ENCODE assay signal across 8 cellular contexts in the genomic region with DNA sequence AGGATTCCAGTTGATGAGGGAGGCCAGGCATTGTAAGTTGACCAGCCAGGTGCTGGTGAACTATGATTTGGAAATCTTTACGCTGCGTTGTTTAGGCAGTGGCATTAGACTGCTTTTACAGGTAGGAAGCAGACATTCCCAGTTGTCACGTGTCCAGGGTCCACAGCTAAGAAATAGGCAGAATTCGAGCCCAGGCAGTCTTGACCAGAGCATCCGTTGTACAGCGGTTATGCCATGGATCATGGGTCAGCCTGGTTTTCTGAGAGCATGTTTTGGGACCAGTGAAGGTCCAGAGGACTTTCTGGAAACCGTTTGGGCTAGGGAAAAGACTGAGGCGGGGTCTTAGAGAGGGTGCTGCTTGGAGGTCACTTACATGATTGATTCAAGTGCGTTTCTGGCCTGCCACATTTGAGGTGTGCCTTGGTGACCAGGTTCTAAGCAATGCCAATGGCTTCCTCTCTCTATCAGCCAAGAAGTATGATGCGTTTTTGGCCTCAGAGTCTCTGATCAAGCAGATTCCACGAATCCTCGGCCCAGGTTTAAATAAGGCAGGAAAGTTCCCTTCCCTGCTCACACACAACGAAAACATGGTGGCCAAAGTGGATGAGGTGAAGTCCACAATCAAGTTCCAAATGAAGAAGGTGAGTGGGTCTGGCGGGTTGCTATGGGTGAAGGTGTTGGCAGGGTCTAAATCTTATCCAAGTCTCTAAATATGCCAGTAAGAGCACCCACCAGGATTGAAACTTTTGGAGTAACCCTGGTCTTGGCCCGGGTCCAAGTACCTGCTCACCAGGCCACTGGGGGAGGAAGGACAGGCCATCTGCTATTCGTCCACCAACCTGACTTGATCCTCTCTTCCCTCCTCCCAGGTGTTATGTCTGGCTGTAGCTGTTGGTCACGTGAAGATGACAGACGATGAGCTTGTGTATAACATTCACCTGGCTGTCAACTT. TPM values are rescaled to one million over a fixed set of nuclear protein-coding genes. Genes with fewer than 3 reads are reported as not detected.
DNase-seq lines count a peak whose midpoint lies in the region; ATAC-seq, FAIRE-seq and TF ChIP-seq lines count a peak whose summit lies in the region.

No MANE protein-coding gene starts in this region.

- CTCF ChIA-PET in K562 (lab: Yijun Ruan, JAX; ENCODE audit: low intra/inter-chr PET ratio): no interaction called here

- 0 out of 2 replicates have a peak, but pooled peaks cover 1% of the 10 kb centered on the region for H3K9me3 ChIP-seq in K562 (replicated peaks; ENCODE audit: control insufficient read depth, insufficient read depth, low read depth, low read length)

- no peak for ATAC-seq in K562
- no peak for ATAC-seq in memory B cell (ENCODE audit: low read depth)
- no peak for ATAC-seq in HG03342 (IDR thresholded peaks at IDR 0.05; ENCODE audit: unreplicated experiment)
- ATAC-seq in HG03045 (IDR thresholded peaks at IDR 0.05; ENCODE audit: unreplicated experiment): no peak

- no peak overlapping the region for H2AFZ ChIP-seq in K562 (ENCODE audit: low read depth, low read length)

- H3K9me1 ChIP-seq in K562 (ENCODE audit: control insufficient read depth, insufficient read depth, low read length): no peaks in the 10 kb centered on the region

- peak overlapping the region; percentile 97 for H3K27ac Mint-ChIP-seq in memory B cell

- DNase-seq in COLO668 (lab: John Stamatoyannopoulos, UW; ENCODE audit: unreplicated experiment): peak; percentile 30
- peak; percentile 41 for DNase-seq in LoVo (ENCODE audit: low spot score)
- peak in 3 of 4 experiments; percentile 64 to 69 (median 64) for DNase-seq in K562 (ENCODE audit: extremely low read depth in 1 of 4, low spot score in 3 of 4)
- DNase-seq in memory B cell (ENCODE audit: low spot score in 2 of 2): no peak
- DNase-seq in GM20000 (ENCODE audit: low spot score): no peak
- DNase-seq in NCI-H2029 (lab: John Stamatoyannopoulos, UW): no peak

- FAIRE-seq in K562 (lab: Jason Lieb, UNC): no peak

- intact Hi-C loops in K562 (cut with micrococcal nuclease): no loop called here

- H3K4me1 ChIP-seq in K562 (replicated peaks in 1 of 2; ENCODE audit: control insufficient read depth in 2 of 2, insufficient read depth in 2 of 2, low read length in 2 of 2): peaks cover 23 to 27% of the 10 kb centered on the region in 2 experiments; a peak in 4 of 5 replicates

- peak overlapping the region; percentile 91 for H3K4me3 ChIP-seq in K562

- no peaks in the 10 kb centered on the region; a peak in 1 of 5 replicates for H3K27me3 ChIP-seq in K562 (ENCODE audit: control insufficient read depth in 2 of 2, insufficient read depth in 2 of 2, low read length in 2 of 2)

- TF ChIP-seq POLR2A in K562 (conservative IDR thresholded peaks at IDR 0.05): peak; percentile 8

- peaks cover 21% of the 10 kb centered on the region for H3K4me1 Mint-ChIP-seq in memory B cell

- H3K36me3 Mint-ChIP-seq in memory B cell: peaks cover 20% of the 10 kb centered on the region

- peaks cover 76% of the 10 kb centered on the region for H3K36me3 ChIP-seq in K562 (ENCODE audit: control insufficient read depth, insufficient read depth, low read length)

- BruUV-seq in K562 (replicated peaks; lab: Mats Ljungman, UMichigan): no TSS peak

- TF ChIP-seq RAD21 in K562 (CRISPR knock-in tag; conservative IDR thresholded peaks at IDR 0.05 in 1 of 2, IDR thresholded peaks at IDR 0.05 in 1 of 2): no peak

- POLR2A ChIA-PET in K562 (lab: Yijun Ruan, JAX): interaction anchor here (0.6 to 7.6 kb wide), 15 partner anchors 8 to 344 kb away, joined by 3 to 167 read pairs (median 7); partner anchors contain the start of genes ARMC12, FANCE and TEAD3

- H3K4me2 ChIP-seq in K562 (ENCODE audit: insufficient read depth, low read length): peak overlapping the region; percentile 100

- TF ChIP-seq CTCF in K562 (IDR thresholded peaks at IDR 0.05 in 2 of 3, conservative IDR thresholded peaks at IDR 0.05 in 1 of 3; ENCODE audit: insufficient read depth in 2 of 3, low read depth in 1 of 3, low read length in 3 of 3) (no peak), GM20000 (IDR thresholded peaks at IDR 0.05; ENCODE audit: extremely low read depth, missing control alignments) (no peak)

- peak overlapping the region; percentile 93 for H3K27ac ChIP-seq in K562 (ENCODE audit: extremely low read depth, low read depth, low read length)

- no peaks in the 10 kb centered on the region for H3K9me3 Mint-ChIP-seq in memory B cell

- H3K27me3 Mint-ChIP-seq in memory B cell: no peaks in the 10 kb centered on the region

- H3K9ac ChIP-seq in K562 (ENCODE audit: insufficient read depth in 1 of 2, low read depth in 2 of 2, low read length in 2 of 2): peak overlapping the region; percentile 99 to 100

- peak overlapping the region; percentile 97 for H3K4me3 Mint-ChIP-seq in memory B cell

- no peak for TF ChIP-seq EP300 in K562 (IDR thresholded peaks at IDR 0.05; ENCODE audit: low read length)

- in situ Hi-C loops in K562 (cut with MboI): loop anchor here (5.0 kb wide), 1 partner anchor 128 kb away; the partner anchor contains the start of gene PPARD

- peaks cover 44% of the 10 kb centered on the region for H3K79me2 ChIP-seq in K562 (ENCODE audit: control insufficient read depth, insufficient read depth, low read length)

- peaks cover 37% of the 10 kb centered on the region for H4K20me1 ChIP-seq in K562 (replicated peaks; ENCODE audit: control insufficient read depth, insufficient read depth, low read length)

- WGBS in K562 (ENCODE audit: insufficient coverage, low coverage, missing lambda C conversion rate): under 1% methylated on average over 18 of the region's 18 CpGs

RNA-seq across cellular contexts. Expression of gene RPL10A, which starts 1.8 kb away (rescaled TPM):
- total RNA-seq in K562 (2011; cell fraction: chromatin; rRNA removed; ENCODE audit: low replicate concordance): 362 and 601 TPM in 2 replicates
- total RNA-seq in K562 (2011; cell fraction: nucleolus; rRNA removed): 935 and 968 TPM in 2 replicates
- total RNA-seq in K562 (2011; cell fraction: nucleoplasm; rRNA removed): 800 and 1,320 TPM in 2 replicates
- 2,223 and 2,318 TPM in 2 replicates for total RNA-seq in K562 (2014; rRNA removed)
- 1,978 and 2,020 TPM in 2 replicates for total RNA-seq in K562 (2014; rRNA removed; fragmentation: Illumina TruSeq; extraction: Trizol)
- 1,939 and 1,940 TPM in 2 replicates for total RNA-seq in K562 (2015; rRNA removed; fragmentation: Illumina TruSeq; extraction: Trizol)
- 1,856 and 1,978 TPM in 2 replicates for total RNA-seq in K562 (2021)
- 3,124 and 3,130 TPM in 2 replicates for polyA plus RNA-seq in K562 (2011; rRNA removed)
- 2,866 and 3,308 TPM in 2 replicates for polyA plus RNA-seq in K562 (2011; cell fraction: cytosol; rRNA removed)
- polyA plus RNA-seq in K562 (2011; cell fraction: nucleus; rRNA removed): 2,021 and 2,231 TPM in 2 replicates
- polyA plus RNA-seq in K562 (2012): 2,102 and 3,298 TPM in 2 replicates
- 2,585 and 3,193 TPM in 2 replicates for polyA plus RNA-seq in K562 (2014; fragmentation: Illumina TruSeq; extraction: Trizol)
- polyA plus RNA-seq in K562 (2014; fragmentation: Nextera tagmentation; extraction: Ambion mirVana): 1,000 to 10,000 TPM; 1,589 to 2,116 TPM
- polyA plus RNA-seq in K562 (2014; rRNA removed): 2,844 and 3,237 TPM in 2 replicates
- polyA minus RNA-seq in K562 (2011; rRNA and poly(A)+ RNA removed): 1,756 and 1,900 TPM in 2 replicates
- 874 and 913 TPM in 2 replicates for polyA minus RNA-seq in K562 (2011; cell fraction: cytosol; rRNA and poly(A)+ RNA removed)
- 342 and 506 TPM in 2 replicates for polyA minus RNA-seq in K562 (2011; cell fraction: nucleus; rRNA and poly(A)+ RNA removed)

RNA-seq across cellular contexts. Expression of gene FANCE, which starts 17.8 kb away (rescaled TPM):
- total RNA-seq in K562 (2011; cell fraction: chromatin; rRNA removed; ENCODE audit: low replicate concordance): 16.1 and 26.5 TPM in 2 replicates
- total RNA-seq in K562 (2011; cell fraction: nucleolus; rRNA removed): 19.5 and 21.1 TPM in 2 replicates
- total RNA-seq in K562 (2011; cell fraction: nucleoplasm; rRNA removed): 16.1 and 16.4 TPM in 2 replicates
- total RNA-seq in K562 (2014; rRNA removed): 26.7 and 30.2 TPM in 2 replicates
- 16.1 and 16.8 TPM in 2 replicates for total RNA-seq in K562 (2014; rRNA removed; fragmentation: Illumina TruSeq; extraction: Trizol)
- 14.5 and 14.8 TPM in 2 replicates for total RNA-seq in K562 (2015; rRNA removed; fragmentation: Illumina TruSeq; extraction: Trizol)
- 23.7 and 26.1 TPM in 2 replicates for total RNA-seq in K562 (2021)
- polyA plus RNA-seq in K562 (2011; rRNA removed): 17.0 and 20.4 TPM in 2 replicates
- polyA plus RNA-seq in K562 (2011; cell fraction: cytosol; rRNA removed): 19.3 and 22.3 TPM in 2 replicates
- 18.2 and 22.0 TPM in 2 replicates for polyA plus RNA-seq in K562 (2011; cell fraction: nucleus; rRNA removed)
- polyA plus RNA-seq in K562 (2012): 13.1 and 18.0 TPM in 2 replicates
- polyA plus RNA-seq in K562 (2014; fragmentation: Illumina TruSeq; extraction: Trizol): 17.3 and 18.3 TPM in 2 replicates
- polyA plus RNA-seq in K562 (2014; fragmentation: Nextera tagmentation; extraction: Ambion mirVana): 1 to 10 TPM; 5.7 to 5.9 TPM
- 17.2 and 20.4 TPM in 2 replicates for polyA plus RNA-seq in K562 (2014; rRNA removed)
- polyA minus RNA-seq in K562 (2011; rRNA and poly(A)+ RNA removed): 14.5 and 16.4 TPM in 2 replicates
- 12.4 and 15.0 TPM in 2 replicates for polyA minus RNA-seq in K562 (2011; cell fraction: cytosol; rRNA and poly(A)+ RNA removed)
- polyA minus RNA-seq in K562 (2011; cell fraction: nucleus; rRNA and poly(A)+ RNA removed): 4.8 and 6.6 TPM in 2 replicates

RNA-seq across cellular contexts. Expression of gene TEAD3, which starts 26.9 kb away (rescaled TPM):
- total RNA-seq in K562 (2011; cell fraction: chromatin; rRNA removed; ENCODE audit: low replicate concordance): 5.1 and 14.6 TPM in 2 replicates
- total RNA-seq in K562 (2011; cell fraction: nucleolus; rRNA removed): 7.1 and 9.2 TPM in 2 replicates
- total RNA-seq in K562 (2011; cell fraction: nucleoplasm; rRNA removed): 7.1 and 8.4 TPM in 2 replicates
- total RNA-seq in K562 (2014; rRNA removed) (4.9 and 5.8 TPM in 2 replicates), K562 (2014; rRNA removed; fragmentation: Illumina TruSeq; extraction: Trizol) (2.4 and 3.1 TPM in 2 replicates), K562 (2015; rRNA removed; fragmentation: Illumina TruSeq; extraction: Trizol) (3.0 and 3.3 TPM in 2 replicates), K562 (2021) (12.6 and 13.2 TPM in 2 replicates)
- polyA plus RNA-seq in K562 (2011; rRNA removed) (3.3 and 7.0 TPM in 2 replicates), K562 (2014; fragmentation: Illumina TruSeq; extraction: Trizol) (11.1 and 13.6 TPM in 2 replicates), K562 (2014; fragmentation: Nextera tagmentation; extraction: Ambion mirVana) (under 1 TPM; 0.63 to 0.92 TPM), K562 (2014; rRNA removed) (6.7 and 8.2 TPM in 2 replicates)
- 5.2 and 5.3 TPM in 2 replicates for polyA plus RNA-seq in K562 (2011; cell fraction: cytosol; rRNA removed)
- polyA plus RNA-seq in K562 (2011; cell fraction: nucleus; rRNA removed): 13.9 and 18.4 TPM in 2 replicates
- 7.7 and 10.0 TPM in 2 replicates for polyA plus RNA-seq in K562 (2012)
- 1.9 TPM in 2 replicates for polyA minus RNA-seq in K562 (2011; rRNA and poly(A)+ RNA removed)
- 1.7 and 4.2 TPM in 2 replicates for polyA minus RNA-seq in K562 (2011; cell fraction: cytosol; rRNA and poly(A)+ RNA removed)
- polyA minus RNA-seq in K562 (2011; cell fraction: nucleus; rRNA and poly(A)+ RNA removed): 2.4 and 3.2 TPM in 2 replicates

RNA-seq across cellular contexts. Expression of gene TULP1, which starts 42.7 kb away (rescaled TPM):
- not detected in 2 replicates for total RNA-seq in K562 (2011; cell fraction: chromatin; rRNA removed; ENCODE audit: low replicate concordance)
- total RNA-seq in K562 (2011; cell fraction: nucleolus; rRNA removed): not detected in 2 replicates
- total RNA-seq in K562 (2011; cell fraction: nucleoplasm; rRNA removed): not detected in 2 replicates
- 0.16 TPM in 1 of 2 replicates, not detected in the other for total RNA-seq in K562 (2014; rRNA removed)
- not detected in 2 replicates for total RNA-seq in K562 (2014; rRNA removed; fragmentation: Illumina TruSeq; extraction: Trizol)
- total RNA-seq in K562 (2015; rRNA removed; fragmentation: Illumina TruSeq; extraction: Trizol): not detected in 2 replicates
- 0.09 TPM in 2 replicates for total RNA-seq in K562 (2021)
- 0.05 TPM in 1 of 2 replicates, not detected in the other for polyA plus RNA-seq in K562 (2011; rRNA removed)
- 0.07 TPM in 1 of 2 replicates, not detected in the other for polyA plus RNA-seq in K562 (2011; cell fraction: cytosol; rRNA removed)
- 0.06 and 0.09 TPM in 2 replicates for polyA plus RNA-seq in K562 (2011; cell fraction: nucleus; rRNA removed)
- 0.06 and 0.17 TPM in 2 replicates for polyA plus RNA-seq in K562 (2012)
- polyA plus RNA-seq in K562 (2014; fragmentation: Illumina TruSeq; extraction: Trizol): 0.10 TPM in 1 of 2 replicates, not detected in the other
- under 1 TPM in 1 of 2 experiments, not detected in 1; 0.06 TPM for polyA plus RNA-seq in K562 (2014; fragmentation: Nextera tagmentation; extraction: Ambion mirVana)
- polyA plus RNA-seq in K562 (2014; rRNA removed): 0.17 TPM in 1 of 2 replicates, not detected in the other
- polyA minus RNA-seq in K562 (2011; rRNA and poly(A)+ RNA removed): not detected in 2 replicates
- polyA minus RNA-seq in K562 (2011; cell fraction: cytosol; rRNA and poly(A)+ RNA removed): not detected in 2 replicates
- 0.11 TPM in 1 of 2 replicates, not detected in the other for polyA minus RNA-seq in K562 (2011; cell fraction: nucleus; rRNA and poly(A)+ RNA removed)

Comparison
In these comparisons a context has a peak if more than half of its experiments do, and no peak if none do; other contexts are left out.
1. DNase-seq: peak in COLO668 (single experiment), LoVo (single experiment) and K562 (3 of 4); none in memory B cell (0 of 2), GM20000 (single experiment) and NCI-H2029 (single experiment).